Comparison of ENCODE assay signal across 21 cellular contexts in the genomic region with DNA sequence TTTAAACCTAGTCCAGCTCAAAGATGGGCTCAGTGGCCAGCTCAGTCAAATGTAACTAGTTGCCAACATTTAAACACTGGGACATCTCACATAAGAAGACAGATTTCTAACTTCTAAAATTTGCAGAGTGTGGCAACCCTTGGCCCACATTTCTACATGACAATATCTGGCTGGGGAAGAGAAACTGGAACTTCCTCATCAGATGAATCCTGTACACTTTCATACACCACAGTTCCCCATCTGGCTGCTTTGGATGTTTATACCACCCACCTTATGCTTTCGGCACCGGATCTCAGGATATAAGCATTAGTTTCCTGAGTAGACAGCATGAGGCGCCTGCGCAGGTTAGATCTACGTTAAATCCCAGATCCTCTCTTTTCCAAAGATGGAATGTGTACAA.
"Had no signal": no experiment of that assay in that cellular context is flagged by ENCODE, and none has a peak within 500 bp of the region (broad histone marks: within the 10 kb centered on the region; RNA-seq: fewer than 3 reads in every experiment).

No MANE protein-coding gene starts in this region.

- ATAC-seq: gastroesophageal sphincter, natural killer cell had no signal

- DNase-seq: activated CD4-positive, alpha-beta T cell treated with anti-CD3 and anti-CD28 coated beads, Interleukin-2, amount 50 U/mL, for 1 hour; activated CD4-positive, CD25-positive, alpha-beta regulatory T cell treated with anti-CD3 and anti-CD28 coated beads, Interleukin-2, amount 50 U/mL, for 72 hours; activated CD8-positive, alpha-beta memory T cell treated with anti-CD3 and anti-CD28 coated beads, Interleukin-2, amount 50 U/mL, for 48 hours; activated effector memory CD4-positive, alpha-beta T cell treated with anti-CD3 and anti-CD28 coated beads, Interleukin-2, amount 50 U/mL, for 16 hours; activated T-cell treated with anti-CD3 and anti-CD28 coated beads, Interleukin-2, amount 50 U/mL, for 48 hours; cortex of kidney; erythroblast; heart right ventricle; immature natural killer cell; kidney glomerular epithelial cell; natural killer cell; transverse colon had no signal

- H3K4me3 ChIP-seq: ascending aorta, gastroesophageal sphincter, heart right ventricle, suprapubic skin, transverse colon had no signal

- H3K36me3 Mint-ChIP-seq: activated naive CD4-positive, alpha-beta T cell treated with anti-CD3 and anti-CD28 coated beads, Interleukin-2, amount 50 U/mL, for 24 hours; immature natural killer cell; natural killer cell had no signal

- H3K4me1 ChIP-seq: suprapubic skin, transverse colon had no signal

- H3K4me1 Mint-ChIP-seq: activated naive CD4-positive, alpha-beta T cell treated with anti-CD3 and anti-CD28 coated beads, Interleukin-2, amount 50 U/mL, for 24 hours; central memory CD8-positive, alpha-beta T cell; immature natural killer cell; natural killer cell had no signal

- H3K4me3 Mint-ChIP-seq: activated naive CD4-positive, alpha-beta T cell treated with anti-CD3 and anti-CD28 coated beads, Interleukin-2, amount 50 U/mL, for 24 hours; central memory CD8-positive, alpha-beta T cell; immature natural killer cell; natural killer cell; stimulated activated naive CD8-positive, alpha-beta T cell treated with anti-CD3 and anti-CD28 coated beads, Interleukin-15, Interleukin-2, amounts not matched to agents 100 ng/mL and 50 ng/mL, for 24 hours; T-helper 1 cell treated with Interleukin-12 subunit alpha and Interleukin-12 subunit beta and Interleukin-4 antibody, amounts not matched to agents 30 μg/mL and 1 μg/mL, for 36 hours had no signal

- H3K27ac Mint-ChIP-seq: activated naive CD4-positive, alpha-beta T cell treated with anti-CD3 and anti-CD28 coated beads, Interleukin-2, amount 50 U/mL, for 24 hours; immature natural killer cell; natural killer cell; stimulated activated naive CD8-positive, alpha-beta T cell treated with anti-CD3 and anti-CD28 coated beads, Interleukin-15, Interleukin-2, amounts not matched to agents 100 ng/mL and 50 ng/mL, for 24 hours; T-helper 1 cell treated with Interleukin-12 subunit alpha and Interleukin-12 subunit beta and Interleukin-4 antibody, amounts not matched to agents 30 μg/mL and 1 μg/mL, for 36 hours had no signal

- H3K9me3 Mint-ChIP-seq: natural killer cell; stimulated activated naive CD8-positive, alpha-beta T cell treated with anti-CD3 and anti-CD28 coated beads, Interleukin-15, Interleukin-2, amounts not matched to agents 100 ng/mL and 50 ng/mL, for 24 hours; T-helper 1 cell treated with Interleukin-12 subunit alpha and Interleukin-12 subunit beta and Interleukin-4 antibody, amounts not matched to agents 30 μg/mL and 1 μg/mL, for 36 hours had no signal

- H3K9me3 ChIP-seq: gastroesophageal sphincter, neutrophil, transverse colon had no signal

- H3K27ac ChIP-seq: ascending aorta, gastroesophageal sphincter, neutrophil, parathyroid adenoma, suprapubic skin, transverse colon had no signal

- H3K27me3 ChIP-seq: ascending aorta, gastroesophageal sphincter, heart right ventricle, neutrophil, suprapubic skin, transverse colon had no signal

- H3K27me3 Mint-ChIP-seq: activated naive CD4-positive, alpha-beta T cell treated with anti-CD3 and anti-CD28 coated beads, Interleukin-2, amount 50 U/mL, for 24 hours; stimulated activated naive CD8-positive, alpha-beta T cell treated with anti-CD3 and anti-CD28 coated beads, Interleukin-15, Interleukin-2, amounts not matched to agents 100 ng/mL and 50 ng/mL, for 24 hours had no signal

- H3K36me3 ChIP-seq: ascending aorta, gastroesophageal sphincter, heart right ventricle, neutrophil, suprapubic skin, transverse colon had no signal
